8 cellular contexts compared by ENCODE assay signal in genomic region chr17:46851029-46851741, GRCh38. TPM values are rescaled to one million over a fixed set of nuclear protein-coding genes. Genes with fewer than 3 reads are reported as not detected.
DNase-seq lines count a peak whose midpoint lies in the region; ATAC-seq and TF ChIP-seq lines count a peak whose summit lies in the region.

WNT9B (plus strand) TSS chr17:46851583; CDS start chr17:46851639, 56 bp downstream.

- ATAC-seq in stimulated activated naive CD8-positive, alpha-beta T cell treated with anti-CD3 and anti-CD28 coated beads, Interleukin-15, Interleukin-2, amounts not matched to agents 100 U/mL and 50 U/mL, for 24 hours: no peak
- no peak for ATAC-seq in HG02870 (IDR thresholded peaks at IDR 0.05; ENCODE audit: unreplicated experiment)

- H3K4me1 ChIP-seq in adipocyte (ENCODE audit: control insufficient read depth, insufficient read depth, low read length): no peaks in the 10 kb centered on the region

- H3K4me3 ChIP-seq in adipocyte (ENCODE audit: low read length): peak within 1 kb of the TSS; percentile 32

- H3K27me3 ChIP-seq in adipocyte (replicated peaks; ENCODE audit: control insufficient read depth, insufficient read depth, low read length): peaks cover 53% of the 10 kb centered on the region

- H3K9ac ChIP-seq in adipocyte (ENCODE audit: low read length): no peak within 1 kb of the TSS

- H3K27ac Mint-ChIP-seq in CD14-positive monocyte: no peak within 1 kb of the TSS

- peaks cover 0 to 21% (median 8%) of the 10 kb centered on the region in 7 donors for H3K9me3 Mint-ChIP-seq in CD14-positive monocyte

- peaks cover 8% of the 10 kb centered on the region for H3K4me1 Mint-ChIP-seq in CD14-positive monocyte

- H3K36me3 ChIP-seq in adipocyte (ENCODE audit: control insufficient read depth, insufficient read depth, low read length, severe bottlenecking): no peaks in the 10 kb centered on the region

- intact Hi-C loops in CD14-positive monocyte (cut with micrococcal nuclease): no loop called here

- H3K4me3 Mint-ChIP-seq in CD14-positive monocyte: peak within 1 kb of the TSS; percentile 34 to 88

- no peak for DNase-seq in CD14-positive monocyte (ENCODE audit: low spot score)
- peak; percentile 55 for DNase-seq in adipocyte (ENCODE audit: low read depth)
- peak; percentile 89 for DNase-seq in iPS-NIHi7 (ENCODE audit: extremely low spot score)
- DNase-seq in stimulated activated naive CD8-positive, alpha-beta T cell treated with anti-CD3 and anti-CD28 coated beads, Interleukin-15, Interleukin-2, amounts not matched to agents 100 U/mL and 50 U/mL, for 24 hours: peak; percentile 20
- DNase-seq in hepatic stellate cell (ENCODE audit: low spot score): no peak
- DNase-seq in NOMO-1 treated with dmso at 0.1 percent for 144 hours (lab: John Stamatoyannopoulos, UW; ENCODE audit: unreplicated experiment): no peak

- no peaks in the 10 kb centered on the region for H3K36me3 Mint-ChIP-seq in CD14-positive monocyte

- H3K27me3 Mint-ChIP-seq in CD14-positive monocyte (ENCODE audit: low read depth in 3 of 3): peaks cover 59 to 83% (median 67%) of the 10 kb centered on the region in 3 donors

- no peak for TF ChIP-seq CTCF in CD14-positive monocyte (IDR thresholded peaks at IDR 0.05)
- TF ChIP-seq CTCF in LNCAP (IDR thresholded peaks at IDR 0.05): peak; percentile 42

- H3K9me3 ChIP-seq in adipocyte (ENCODE audit: control insufficient read depth, low read length): no peaks in the 10 kb centered on the region

RNA-seq across cellular contexts. Expression of gene WNT9B, which starts in this region (rescaled TPM):
- polyA plus RNA-seq in CD14-positive monocyte: under 1 TPM in 1 of 2 donors, not detected in 1; 0.19 TPM

Comparison
In these comparisons a context has a peak if more than half of its experiments do, and no peak if none do; other contexts are left out.
1. DNase-seq: peak in adipocyte (single experiment), iPS-NIHi7 (single experiment) and stimulated activated naive CD8-positive, alpha-beta T cell treated with anti-CD3 and anti-CD28 coated beads, Interleukin-15, Interleukin-2, amounts not matched to agents 100 U/mL and 50 U/mL, for 24 hours (single experiment); none in CD14-positive monocyte (single experiment), hepatic stellate cell (single experiment) and NOMO-1 treated with dmso at 0.1 percent for 144 hours (single experiment).